In genomic region chr10:47449979-47450378, GRCh38 we compare ENCODE assay signal across 1 cellular context.
TF ChIP-seq lines count a peak whose summit lies in the region.

No MANE protein-coding gene starts in this region.

TF ChIP-seq in K562, 482 proteins besides CTCF, POLR2A, EP300 and RAD21:
- no peak for TF ChIP-seq IRF9 (tag; IDR thresholded peaks at IDR 0.05)
- TF ChIP-seq USF2 (CRISPR knock-in tag; IDR thresholded peaks at IDR 0.05), result 0 out of 2 replicates have a peak, but pooled peaks have one; percentile 21
